ENCODE assay signal across 1 cellular context in genomic region chr10:102812213-102812876, GRCh38.
TF ChIP-seq lines count a peak whose summit lies in the region.

No MANE protein-coding gene starts in this region.

TF ChIP-seq in SK-N-SH, 30 proteins besides CTCF, POLR2A, EP300 and RAD21 (continued from another document):
- TF ChIP-seq EZH2phosphoT487 (IDR thresholded peaks at IDR 0.05; ENCODE audit: borderline replicate concordance, low read depth): no peak
- no peak for TF ChIP-seq GATA2 (CRISPR knock-in tag; IDR thresholded peaks at IDR 0.05)
- no peak for TF ChIP-seq TEAD4 (IDR thresholded peaks at IDR 0.05; ENCODE audit: borderline replicate concordance, insufficient read depth)
- TF ChIP-seq MAX (IDR thresholded peaks at IDR 0.05; ENCODE audit: low read depth): no peak
- no peak for TF ChIP-seq REST (IDR thresholded peaks at IDR 0.05; ENCODE audit: low read depth, low read length)
- TF ChIP-seq IRF3 (IDR thresholded peaks at IDR 0.05; ENCODE audit: low read depth, low read length): no peak
- no peak for TF ChIP-seq GABPA (IDR thresholded peaks at IDR 0.05; ENCODE audit: low read depth)
- TF ChIP-seq SMC3 (IDR thresholded peaks at IDR 0.05; ENCODE audit: low read depth, low read length): no peak
- TF ChIP-seq NFIC (IDR thresholded peaks at IDR 0.05; ENCODE audit: borderline replicate concordance): no peak
- no peak for TF ChIP-seq ELF1 (IDR thresholded peaks at IDR 0.05)
- no peak for TF ChIP-seq YY1 (IDR thresholded peaks at IDR 0.05; ENCODE audit: low read depth)
- TF ChIP-seq POLR2AphosphoS5 (IDR thresholded peaks at IDR 0.05; ENCODE audit: low read depth, low read length): no peak
